21 cellular contexts compared by ENCODE assay signal in genomic region chr12:52529846-52530245, GRCh38. TPM values are rescaled to one million over a fixed set of nuclear protein-coding genes. Genes with fewer than 3 reads are reported as not detected.
DNase-seq lines count a peak whose midpoint lies in the region; ATAC-seq and TF ChIP-seq lines count a peak whose summit lies in the region.
"Had no signal": no experiment of that assay in that cellular context is flagged by ENCODE, and none has a peak within 500 bp of the region (broad histone marks: within the 10 kb centered on the region; RNA-seq: fewer than 3 reads in every experiment).

No MANE protein-coding gene starts in this region.

- H3K27ac Mint-ChIP-seq in MCF 10A (ENCODE audit: low read depth, unreplicated experiment) (no peak overlapping the region), CD14-positive monocyte (peak overlapping the region in 2 of 7 donors; percentile 14 to 47)
- H3K27ac Mint-ChIP-seq: CD4-positive, CD25-positive, alpha-beta regulatory T cell; CD8-positive, alpha-beta T cell had no signal

- H3K27ac ChIP-seq in breast epithelium (peak overlapping the region; percentile 77 to 89), RWPE1 (peak overlapping the region; percentile 13; the same call in 1 of the 2 replicates)
- H3K27ac ChIP-seq: GM23248 had no signal

- TF ChIP-seq CTCF in breast epithelium (IDR thresholded peaks at IDR 0.05) (no peak), MCF 10A (IDR thresholded peaks at IDR 0.05; ENCODE audit: unreplicated experiment) (no peak), CD14-positive monocyte (IDR thresholded peaks at IDR 0.05) (no peak), RWPE1 (conservative IDR thresholded peaks at IDR 0.05; ENCODE audit: low read depth) (no peak)

- H3K27me3 Mint-ChIP-seq in MCF 10A (ENCODE audit: insufficient read depth, unreplicated experiment) (no peaks in the 10 kb centered on the region), CD14-positive monocyte (ENCODE audit: low read depth in 3 of 3) (peaks cover 0 to 6% (median 0%) of the 10 kb centered on the region in 3 donors)
- H3K27me3 Mint-ChIP-seq: CD4-positive, CD25-positive, alpha-beta regulatory T cell had no signal

- H3K9me3 Mint-ChIP-seq in MCF 10A (ENCODE audit: unreplicated experiment) (no peaks in the 10 kb centered on the region), CD14-positive monocyte (peaks cover 0 to 1% (median 0%) of the 10 kb centered on the region in 7 donors)
- H3K9me3 Mint-ChIP-seq: CD4-positive, CD25-positive, alpha-beta regulatory T cell; CD8-positive, alpha-beta T cell had no signal

- DNase-seq in breast epithelium (ENCODE audit: low spot score in 2 of 2) (no peak), MCF 10A (ENCODE audit: unreplicated experiment) (no peak), CD14-positive monocyte (ENCODE audit: low spot score) (peak; percentile 9), RWPE1 (ENCODE audit: low spot score) (no peak), sciatic nerve (ENCODE audit: low spot score) (peak; percentile 39), NCI-H2107 treated with DMSO at 0.1 percent for 48 hours (lab: John Stamatoyannopoulos, UW; ENCODE audit: unreplicated experiment) (no peak)
- no peak for DNase-seq in activated effector memory CD4-positive, alpha-beta T cell treated with anti-CD3 and anti-CD28 coated beads, Interleukin-2, amount 50 U/mL, for 16 hours
- DNase-seq: C1 segment of cervical spinal cord; Caco-2; CD4-positive, CD25-positive, alpha-beta regulatory T cell; CD8-positive, alpha-beta T cell; DMS153; DND-41; GM23248; H7; HCEC 1CT had no signal

- no peak overlapping the region for H3K4me3 ChIP-seq in breast epithelium
- H3K4me3 ChIP-seq: GM23248 had no signal

- H3K4me3 Mint-ChIP-seq in MCF 10A (ENCODE audit: unreplicated experiment): no peak overlapping the region
- H3K4me3 Mint-ChIP-seq in CD14-positive monocyte: no peak overlapping the region
- H3K4me3 Mint-ChIP-seq: CD8-positive, alpha-beta T cell had no signal

- no peaks in the 10 kb centered on the region for H3K27me3 ChIP-seq in breast epithelium

- BruUV-seq in MCF 10A (replicated peaks; lab: Mats Ljungman, UMichigan): no TSS peak

- POLR2A ChIA-PET in MCF 10A (lab: Yijun Ruan, JAX) (interaction anchor here (1.0 kb wide), 1 partner anchor 16 kb away, joined by 3 read pairs; no protein-coding TSS in a partner anchor), RWPE1 (lab: Yijun Ruan, JAX; ENCODE audit: low non-redundant PET) (no interaction called here)

- H3K4me1 Mint-ChIP-seq in MCF 10A (ENCODE audit: insufficient read depth, unreplicated experiment) (peaks cover 11% of the 10 kb centered on the region), CD14-positive monocyte (peaks cover 14% of the 10 kb centered on the region)

- H3K36me3 ChIP-seq in breast epithelium: no peaks in the 10 kb centered on the region

- TF ChIP-seq POLR2A in breast epithelium (IDR thresholded peaks at IDR 0.05): no peak

- CTCF ChIA-PET in MCF 10A (lab: Yijun Ruan, JAX): interaction anchor here (1.3 kb wide), 1 partner anchor 336 kb away, joined by 5 read pairs; no protein-coding TSS in a partner anchor
- CTCF ChIA-PET in RWPE1 (lab: Yijun Ruan, JAX): no interaction called here

- no peaks in the 10 kb centered on the region for H3K9me3 ChIP-seq in breast epithelium
- H3K9me3 ChIP-seq: Caco-2 had no signal

- peaks cover 0 to 5% of the 10 kb centered on the region in 2 donors for H3K4me1 ChIP-seq in breast epithelium
- H3K4me1 ChIP-seq: Caco-2 had no signal

- H3K36me3 Mint-ChIP-seq in MCF 10A (ENCODE audit: insufficient read depth, unreplicated experiment) (no peaks in the 10 kb centered on the region), CD14-positive monocyte (no peaks in the 10 kb centered on the region)
- H3K36me3 Mint-ChIP-seq: CD4-positive, CD25-positive, alpha-beta regulatory T cell; CD8-positive, alpha-beta T cell had no signal

- intact Hi-C loops in breast epithelium (cut with DNase I; ENCODE audit: low total_unique reads) (no loop called here), MCF 10A (cut with micrococcal nuclease) (no loop called here), CD14-positive monocyte (cut with micrococcal nuclease) (no loop called here), sciatic nerve (cut with DNase I) (no loop called here)

- no peak for ATAC-seq in sciatic nerve
- no peak for ATAC-seq in HG03354 (IDR thresholded peaks at IDR 0.05; ENCODE audit: poor library complexity, severe bottlenecking, unreplicated experiment)
- ATAC-seq: CD8-positive, alpha-beta T cell had no signal

RNA-seq across cellular contexts. Expression of gene KRT5, which starts 9.7 kb away (rescaled TPM):
- total RNA-seq in breast epithelium (100 to 1,000 TPM in 2 of 3 donors, 1 to 10 TPM in 1; 4.3 to 464 (median 413) TPM), MCF 10A (2022) (1,273 and 3,552 TPM in 2 replicates), sciatic nerve (2.6 TPM)
- polyA plus RNA-seq in CD14-positive monocyte: not detected
- total RNA-seq: CD4-positive, CD25-positive, alpha-beta regulatory T cell; CD8-positive, alpha-beta T cell; GM23248; H1; H7 had no signal
- polyA plus RNA-seq: BJ; CD4-positive, CD25-positive, alpha-beta regulatory T cell; GM23248 had no signal

RNA-seq across cellular contexts. Expression of gene KRT71, which starts 23.1 kb away (rescaled TPM):
- total RNA-seq in breast epithelium (under 1 TPM in 1 of 3 donors, not detected in 2; 0.16 TPM), MCF 10A (2022) (not detected in 2 replicates), sciatic nerve (not detected)
- not detected for polyA plus RNA-seq in CD14-positive monocyte
- total RNA-seq: A172; A673; CD4-positive, CD25-positive, alpha-beta regulatory T cell; CD8-positive, alpha-beta T cell; GM23248; H1; H7 had no signal
- polyA plus RNA-seq: BJ; CD4-positive, CD25-positive, alpha-beta regulatory T cell; GM23248; H1 had no signal

RNA-seq across cellular contexts. Expression of gene KRT6A, which starts 36.8 kb away (rescaled TPM):
- total RNA-seq in breast epithelium (1 to 10 TPM in 1 of 3 donors, under 1 TPM in 1, not detected in 1; 0.33 to 3.1 TPM), MCF 10A (2022) (1,403 and 1,688 TPM in 2 replicates), sciatic nerve (not detected)
- polyA plus RNA-seq in CD14-positive monocyte: not detected
- total RNA-seq: A172; CD4-positive, CD25-positive, alpha-beta regulatory T cell; CD8-positive, alpha-beta T cell; GM23248; H1; H7 had no signal
- polyA plus RNA-seq: BJ; CD4-positive, CD25-positive, alpha-beta regulatory T cell; GM23248 had no signal

RNA-seq across cellular contexts. Expression of gene KRT74, which starts 43.8 kb away (rescaled TPM):
- total RNA-seq in breast epithelium (not detected), MCF 10A (2022) (not detected in 2 replicates), sciatic nerve (not detected)
- not detected for polyA plus RNA-seq in CD14-positive monocyte
- total RNA-seq: A172; A673; Caco-2; CD4-positive, CD25-positive, alpha-beta regulatory T cell; CD8-positive, alpha-beta T cell; GM23248; H1; H7 had no signal
- polyA plus RNA-seq: BJ; CD4-positive, CD25-positive, alpha-beta regulatory T cell; GM23248; H1 had no signal

RNA-seq across cellular contexts. Expression of gene KRT6C, which starts 56.2 kb away (rescaled TPM):
- total RNA-seq in breast epithelium (not detected), MCF 10A (2022) (0.19 and 0.44 TPM in 2 replicates), sciatic nerve (not detected)
- polyA plus RNA-seq in CD14-positive monocyte: not detected
- total RNA-seq: A172; A673; Caco-2; CD4-positive, CD25-positive, alpha-beta regulatory T cell; CD8-positive, alpha-beta T cell; GM23248; H1; H7 had no signal
- polyA plus RNA-seq: BJ; CD4-positive, CD25-positive, alpha-beta regulatory T cell; GM23248; H1 had no signal

Comparison
In these comparisons a context has a peak if more than half of its experiments do, and no peak if none do; other contexts are left out.
1. RNA of gene KRT6A, which starts 36.8 kb away (total RNA-seq): 1,403 to 1,688 TPM in MCF 10A; 0.33 to 3.1 TPM in breast epithelium and not detected in sciatic nerve (single experiment); every median in the first group is over 100 times any median in the second.
2. DNase-seq: peak in CD14-positive monocyte (single experiment) and sciatic nerve (single experiment); none in breast epithelium (0 of 2), MCF 10A (single experiment), RWPE1 (single experiment), activated effector memory CD4-positive, alpha-beta T cell treated with anti-CD3 and anti-CD28 coated beads, Interleukin-2, amount 50 U/mL, for 16 hours (single experiment) and NCI-H2107 treated with DMSO at 0.1 percent for 48 hours (single experiment).